ENCODE assay signal across 17 cellular contexts in the genomic region with DNA sequence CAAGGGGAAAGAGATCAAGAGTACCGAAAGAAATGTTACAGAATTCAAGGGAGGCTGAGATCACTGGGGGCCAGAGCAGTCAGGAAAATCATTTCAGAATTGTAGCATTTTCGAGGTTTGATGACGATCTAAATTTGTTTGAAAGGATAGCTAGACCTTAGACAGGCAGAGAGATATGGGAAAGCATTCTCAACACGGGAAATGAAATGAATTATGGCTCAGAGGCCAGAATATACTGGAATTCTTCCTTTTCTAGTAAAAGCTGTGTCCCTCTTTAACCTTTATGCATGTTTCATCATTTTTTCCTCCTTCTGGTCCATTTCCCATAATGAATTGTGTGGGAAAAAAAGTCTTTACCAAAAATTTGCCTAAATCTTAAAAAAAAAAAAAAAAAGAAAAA.
DNase-seq lines count a peak whose midpoint lies in the region; ATAC-seq, FAIRE-seq and TF ChIP-seq lines count a peak whose summit lies in the region.
"Had no signal": no experiment of that assay in that cellular context is flagged by ENCODE, and none has a peak within 500 bp of the region (broad histone marks: within the 10 kb centered on the region; RNA-seq: fewer than 3 reads in every experiment).

No MANE protein-coding gene starts in this region.

- no peaks in the 10 kb centered on the region for H3K9me3 ChIP-seq in K562 (replicated peaks; ENCODE audit: control insufficient read depth, insufficient read depth, low read depth, low read length)

- no peak for TF ChIP-seq CTCF in K562 (IDR thresholded peaks at IDR 0.05 in 2 of 3, conservative IDR thresholded peaks at IDR 0.05 in 1 of 3; ENCODE audit: insufficient read depth in 2 of 3, low read depth in 1 of 3, low read length in 3 of 3)
- no peak for TF ChIP-seq CTCF in fibroblast of mammary gland (conservative IDR thresholded peaks at IDR 0.05; ENCODE audit: control insufficient read depth, insufficient read depth, low read depth, low read length)

- no peak for TF ChIP-seq EP300 in K562 (IDR thresholded peaks at IDR 0.05; ENCODE audit: low read length)

- no peak for TF ChIP-seq RAD21 in K562 (CRISPR knock-in tag; conservative IDR thresholded peaks at IDR 0.05 in 1 of 2, IDR thresholded peaks at IDR 0.05 in 1 of 2)

- intact Hi-C loops in K562 (cut with micrococcal nuclease) (no loop called here), sciatic nerve (cut with DNase I) (no loop called here)

- in situ Hi-C loops in K562 (cut with MboI) = no loop called here

- TF ChIP-seq POLR2A in K562 (conservative IDR thresholded peaks at IDR 0.05) = no peak

- H3K4me1 ChIP-seq in K562 (replicated peaks in 1 of 2; ENCODE audit: control insufficient read depth in 2 of 2, insufficient read depth in 2 of 2, low read length in 2 of 2) = peaks cover 0 to 8% of the 10 kb centered on the region in 2 experiments; a peak in 4 of 5 replicates

- CTCF ChIA-PET in K562 (lab: Yijun Ruan, JAX; ENCODE audit: low intra/inter-chr PET ratio) = no interaction called here

- DNase-seq in K562 (ENCODE audit: extremely low read depth in 1 of 4, low spot score in 3 of 4) (no peak), fibroblast of mammary gland (ENCODE audit: low read depth) (peak; percentile 45), sciatic nerve (ENCODE audit: low spot score) (no peak), NCI-H2171 (lab: John Stamatoyannopoulos, UW) (no peak), NAMALWA (ENCODE audit: low spot score) (no peak), NCI-H187 treated with DMSO at 0.1 percent for 48 hours (lab: John Stamatoyannopoulos, UW) (no peak)
- DNase-seq in activated CD4-positive, alpha-beta T cell treated with anti-CD3 and anti-CD28 coated beads, Interleukin-2, amount 50 U/mL, for 48 hours = no peak
- DNase-seq: C1 segment of cervical spinal cord; Calu3; CD4-positive, alpha-beta memory T cell; COR-L47; DND-41; H9 had no signal

- POLR2A ChIA-PET in K562 (lab: Yijun Ruan, JAX) = no interaction called here

- BruUV-seq in K562 (replicated peaks; lab: Mats Ljungman, UMichigan) = no TSS peak

- ATAC-seq in K562 (no peak), sciatic nerve (peak; percentile 49)
- ATAC-seq: GM12878, GM23338, HCT116 had no signal

- no peak for FAIRE-seq in K562 (lab: Jason Lieb, UNC)
- FAIRE-seq: G401.6, GM12878 had no signal

- no peak overlapping the region for H3K27ac ChIP-seq in K562 (ENCODE audit: extremely low read depth, low read depth, low read length)

- no peaks in the 10 kb centered on the region for H3K36me3 ChIP-seq in K562 (ENCODE audit: control insufficient read depth, insufficient read depth, low read length)

- no peaks in the 10 kb centered on the region for H3K27me3 ChIP-seq in K562 (ENCODE audit: control insufficient read depth in 2 of 2, insufficient read depth in 2 of 2, low read length in 2 of 2)

- H3K4me3 ChIP-seq in K562 (no peak overlapping the region), fibroblast of mammary gland (ENCODE audit: control insufficient read depth, low read depth, low read length) (no peak overlapping the region)
- H3K4me3 ChIP-seq: GM12878, GM23338 had no signal

- 7% methylated on average over 4 of the region's 4 CpGs for WGBS in K562 (ENCODE audit: insufficient coverage, low coverage, missing lambda C conversion rate)

- peak overlapping the region; percentile 72; the same call in 1 of the 2 replicates for H2AFZ ChIP-seq in K562 (ENCODE audit: low read depth, low read length)
- H2AFZ ChIP-seq: GM23338 had no signal

- H3K9me1 ChIP-seq in K562 (ENCODE audit: control insufficient read depth, insufficient read depth, low read length) = no peaks in the 10 kb centered on the region

- no peaks in the 10 kb centered on the region for H3K79me2 ChIP-seq in K562 (ENCODE audit: control insufficient read depth, insufficient read depth, low read length)

- no peak overlapping the region for H3K4me2 ChIP-seq in K562 (ENCODE audit: insufficient read depth, low read length)
- H3K4me2 ChIP-seq: GM23338 had no signal

- H3K9ac ChIP-seq in K562 (ENCODE audit: insufficient read depth in 1 of 2, low read depth in 2 of 2, low read length in 2 of 2) = no peak overlapping the region

- H4K20me1 ChIP-seq in K562 (replicated peaks; ENCODE audit: control insufficient read depth, insufficient read depth, low read length) = no peaks in the 10 kb centered on the region

TF ChIP-seq in K562, 482 proteins besides CTCF, POLR2A, EP300 and RAD21:
- TF ChIP-seq KDM2B (CRISPR knock-in tag; IDR thresholded peaks at IDR 0.05) = no peak
- TF ChIP-seq GATA2 (CRISPR knock-in tag; IDR thresholded peaks at IDR 0.05) = no peak
